ENCODE assay signal across 9 cellular contexts in the genomic region with DNA sequence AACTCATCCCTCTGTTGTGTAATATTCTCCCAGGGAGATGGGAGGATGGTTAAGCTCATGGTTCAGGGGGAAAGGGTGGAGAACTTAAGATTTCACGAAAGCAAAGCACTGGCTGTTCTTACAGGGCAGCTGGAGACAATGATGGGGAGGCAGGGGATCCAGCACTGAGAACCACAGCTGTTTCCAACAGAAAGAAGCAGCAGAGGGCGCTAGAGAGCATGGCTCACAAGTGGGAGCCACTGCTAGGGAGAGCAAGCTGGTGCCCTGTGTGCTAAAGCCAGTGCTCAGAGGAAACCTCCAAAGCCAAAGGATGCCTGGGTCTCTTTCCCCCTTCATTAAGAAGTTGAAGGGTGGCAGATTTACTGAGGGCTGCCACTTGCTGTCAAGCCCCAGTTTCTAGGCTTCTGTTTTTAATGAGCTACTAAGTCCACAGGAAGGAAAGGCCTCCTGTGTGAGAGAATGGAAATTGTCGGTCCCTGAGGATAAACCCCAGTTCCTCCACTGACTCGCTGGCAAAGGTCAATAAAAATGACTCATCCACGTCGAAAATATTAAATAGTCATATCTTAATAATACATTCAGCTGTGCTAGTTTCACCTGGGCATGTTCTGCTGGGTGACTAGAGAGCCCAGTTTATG.
A peak's percentile ranks its signal among the peaks of the same experiment; 100 is the strongest.
DNase-seq lines count a peak whose midpoint lies in the region; ATAC-seq, FAIRE-seq and TF ChIP-seq lines count a peak whose summit lies in the region.
"Had no signal": no experiment of that assay in that cellular context is flagged by ENCODE, and none has a peak within 500 bp of the region (broad histone marks: within the 10 kb centered on the region; RNA-seq: fewer than 3 reads in every experiment).

No MANE protein-coding gene starts in this region.

- TF ChIP-seq EP300 in GM12878 (IDR thresholded peaks at IDR 0.05; ENCODE audit: borderline replicate concordance in 1 of 2, control insufficient read depth in 1 of 2, low read depth in 2 of 2, low read length in 2 of 2), result no peak

- POLR2A ChIA-PET in GM12878 (lab: Charles Lee), result no interaction called here

- SMC1A ChIA-PET in GM12878 (lab: Charles Lee; ENCODE audit: uncharacterized antibody, unreplicated experiment), result interaction anchor here (0.5 to 1.0 kb wide), 5 partner anchors 10 to 337 kb away, joined by 3 to 5 read pairs (median 3); no protein-coding TSS in a partner anchor

- ATAC-seq in GM12878 (peak; percentile 92), GM21390 (IDR thresholded peaks at IDR 0.05; ENCODE audit: unreplicated experiment) (no peak)

- peak; percentile 33; the same call in 1 of the 2 replicates for TF ChIP-seq RAD21 in GM12878 (IDR thresholded peaks at IDR 0.05; ENCODE audit: insufficient read depth, low read depth, low read length)

- H3K4me1 Mint-ChIP-seq in immature natural killer cell, result no peaks in the 10 kb centered on the region

- RAD21 ChIA-PET in GM12878 (lab: Charles Lee; ENCODE audit: unreplicated experiment), result interaction anchor here (1.2 to 1.5 kb wide), 2 partner anchors 24 to 51 kb away, joined by 3 read pairs; no protein-coding TSS in a partner anchor

- no peak overlapping the region for H3K27ac Mint-ChIP-seq in immature natural killer cell

- peaks cover 0 to 4% (median 0%) of the 10 kb centered on the region in 6 donors for H3K9me3 Mint-ChIP-seq in immature natural killer cell

- 14% methylated on average over 6 of the region's 6 CpGs for WGBS in GM12878 (ENCODE audit: insufficient coverage, insufficient replicate concordance, low lambda C conversion rate, missing lambda C conversion rate)

- no peaks in the 10 kb centered on the region for H3K27me3 ChIP-seq in SJCRH30
- H3K27me3 ChIP-seq in GM12878 (replicated peaks in 1 of 2; ENCODE audit: control insufficient read depth in 2 of 2, insufficient read depth in 2 of 2, low read length in 1 of 2), result peaks cover 0 to 2% of the 10 kb centered on the region in 2 experiments; a peak in 1 of 4 replicates

- peak; percentile 67 to 88 (median 67) for TF ChIP-seq CTCF in GM12878 (IDR thresholded peaks at IDR 0.05 in 2 of 3, conservative IDR thresholded peaks at IDR 0.05 in 1 of 3; ENCODE audit: control insufficient read depth in 2 of 3, extremely low read depth in 1 of 3, insufficient read depth in 1 of 3, low read depth in 3 of 3, low read length in 3 of 3)

- no peak overlapping the region for H3K9ac ChIP-seq in GM12878 (ENCODE audit: control insufficient read depth, insufficient read depth, low read length)

- no peaks in the 10 kb centered on the region for H4K20me1 ChIP-seq in GM12878 (ENCODE audit: control insufficient read depth, insufficient read depth)

- no peak overlapping the region for H3K4me3 Mint-ChIP-seq in immature natural killer cell

- no peak overlapping the region for H3K4me2 ChIP-seq in GM12878 (ENCODE audit: control insufficient read depth, insufficient read depth)

- in situ Hi-C loops in GM12878 (cut with MboI), result no loop called here

- H3K4me3 ChIP-seq in SJCRH30 (no peak overlapping the region), GM12878 (no peak overlapping the region)

- no peaks in the 10 kb centered on the region for H3K79me2 ChIP-seq in GM12878 (ENCODE audit: control insufficient read depth, insufficient read depth, low read length)

- H3K9me3 ChIP-seq in SJCRH30 (replicated peaks), result no peaks in the 10 kb centered on the region
- no peaks in the 10 kb centered on the region for H3K9me3 ChIP-seq in GM12878 (replicated peaks; ENCODE audit: control insufficient read depth, insufficient read depth, low read length)

- H3K36me3 ChIP-seq in SJCRH30 (no peaks in the 10 kb centered on the region), GM12878 (ENCODE audit: control insufficient read depth in 2 of 2, insufficient read depth in 2 of 2, low read length in 1 of 2) (no peaks in the 10 kb centered on the region)

- DNase-seq in NCI-H446 (lab: John Stamatoyannopoulos, UW), result peak; percentile 11 to 72
- DNase-seq in NCI-H446 treated with DMSO at 0.1 percent for 48 hours (lab: John Stamatoyannopoulos, UW), result no peak
- DNase-seq in HT-29 (ENCODE audit: low spot score), result peak; percentile 80
- DNase-seq in SJCRH30, result peak; percentile 80 to 91
- DNase-seq in GM12878 (ENCODE audit: low read depth, low spot score), result no peak
- peak in 2 of 3 donors; percentile 8 to 18 for DNase-seq in immature natural killer cell
- peak; percentile 40 to 66 for DNase-seq in stimulated activated CD4-positive, alpha-beta T cell treated with anti-CD3 and anti-CD28 coated beads, Interleukin-2, amount 100 ng/mL, for 24 hours

- no peak for TF ChIP-seq POLR2A in GM12878 (IDR thresholded peaks at IDR 0.05; ENCODE audit: low read depth, low read length)

- no peak overlapping the region for H2AFZ ChIP-seq in GM12878 (ENCODE audit: control insufficient read depth, low read depth, low read length)

- H3K4me1 ChIP-seq in SJCRH30, result no peaks in the 10 kb centered on the region
- no peaks in the 10 kb centered on the region for H3K4me1 ChIP-seq in GM12878 (ENCODE audit: control insufficient read depth, insufficient read depth, low read length)

- H3K36me3 Mint-ChIP-seq in immature natural killer cell, result no peaks in the 10 kb centered on the region

- CTCF ChIA-PET in GM12878 (lab: Yijun Ruan, JAX), result interaction anchor here (0.6 to 3.4 kb wide), 25 partner anchors 8 to 294 kb away, joined by 3 to 26 read pairs (median 4); no protein-coding TSS in a partner anchor

- no peak for FAIRE-seq in GM12878 (lab: Jason Lieb, UNC)
- FAIRE-seq: G401.6 had no signal

- intact Hi-C loops in GM12878 (cut with micrococcal nuclease; ENCODE audit: unreplicated experiment), result no loop called here

- H3K27me3 Mint-ChIP-seq in immature natural killer cell (ENCODE audit: low read depth in 3 of 3), result peaks cover 1 to 5% (median 4%) of the 10 kb centered on the region in 3 donors

- BruUV-seq in GM12878 (replicated peaks; lab: Mats Ljungman, UMichigan), result no TSS peak

- H3K27ac ChIP-seq in SJCRH30, result no peak overlapping the region
- H3K27ac ChIP-seq in GM12878 (ENCODE audit: control insufficient read depth, insufficient read depth), result no peak overlapping the region

TF ChIP-seq in GM12878, 131 proteins besides CTCF, POLR2A, EP300 and RAD21:
- no peak for TF ChIP-seq TBL1XR1 (IDR thresholded peaks at IDR 0.05; ENCODE audit: low read depth, low read length)
- TF ChIP-seq SMC3 (IDR thresholded peaks at IDR 0.05; ENCODE audit: borderline replicate concordance, low read length), result peak; percentile 59

Comparison
In these comparisons a context has a peak if more than half of its experiments do, and no peak if none do; other contexts are left out.
1. DNase-seq: peak in NCI-H446 (2 of 2), HT-29 (single experiment), SJCRH30 (2 of 2), immature natural killer cell (2 of 3) and stimulated activated CD4-positive, alpha-beta T cell treated with anti-CD3 and anti-CD28 coated beads, Interleukin-2, amount 100 ng/mL, for 24 hours (2 of 2); none in NCI-H446 treated with DMSO at 0.1 percent for 48 hours (single experiment) and GM12878 (single experiment).